In genomic region chr11:35746356-35747153, GRCh38 we compare ENCODE assay signal across 20 cellular contexts.
DNase-seq lines count a peak whose midpoint lies in the region; ATAC-seq, FAIRE-seq and TF ChIP-seq lines count a peak whose summit lies in the region.
"Had no signal": no experiment of that assay in that cellular context is flagged by ENCODE, and none has a peak within 500 bp of the region (broad histone marks: within the 10 kb centered on the region; RNA-seq: fewer than 3 reads in every experiment).

No MANE protein-coding gene starts in this region.

- FAIRE-seq in GM19239 (lab: Jason Lieb, UNC) (peak; percentile 75), frontal cortex (lab: Jason Lieb, UNC) (no peak)
- FAIRE-seq: bronchial epithelial cell had no signal

- H3K4me3 ChIP-seq in AG04449 (ENCODE audit: low read depth, low read length) (no peak overlapping the region), fibroblast of the aortic adventitia (ENCODE audit: low read depth, low read length) (no peak overlapping the region)
- H3K4me3 ChIP-seq: GM23338, lung had no signal

- no peak for ATAC-seq in GM21528 (IDR thresholded peaks at IDR 0.05; ENCODE audit: low FRiP score, unreplicated experiment)
- ATAC-seq: activated CD4-positive, CD25-positive, alpha-beta regulatory T cell treated with anti-CD3 and anti-CD28 coated beads, Interleukin-2, amount 50 U/mL, for 24 hours; foreskin keratinocyte; GM23338; natural killer cell treated with Interleukin-12 subunit alpha and Interleukin-12 subunit beta and Interleukin-15 and Interleukin-18, amount 100 ng/mL, for 72 hours had no signal

- CTCF ChIA-PET in AG04449 (lab: Yijun Ruan, JAX): interaction anchor here (3.1 kb wide), 1 partner anchor 76 kb away, joined by 11 read pairs; no protein-coding TSS in a partner anchor

- TF ChIP-seq CTCF in AG04449 (IDR thresholded peaks at IDR 0.05; ENCODE audit: insufficient read depth, low read length, missing control alignments): no peak
- TF ChIP-seq CTCF in fibroblast of the aortic adventitia (IDR thresholded peaks at IDR 0.05; ENCODE audit: insufficient read depth, low read length): no peak

- DNase-seq in AG04449 (ENCODE audit: low read depth, low spot score) (peak; percentile 24), GM19239 (ENCODE audit: insufficient read length, low spot score) (no peak), NCI-H69 (lab: John Stamatoyannopoulos, UW) (peak; percentile 53), fibroblast of the aortic adventitia (ENCODE audit: low read depth) (peak; percentile 63), frontal cortex (ENCODE audit: low spot score in 2 of 2) (no peak), NCI-H774 (lab: John Stamatoyannopoulos, UW) (no peak)
- no peak for DNase-seq in activated effector memory CD4-positive, alpha-beta T cell treated with Interleukin-2 at 50 U/mL for 16 hours
- DNase-seq: activated naive CD4-positive, alpha-beta T cell treated with anti-CD3 and anti-CD28 coated beads, Interleukin-2, amount 50 U/mL, for 16 hours; Caco-2; effector CD4-positive, alpha-beta T cell; foreskin keratinocyte; GDM1; NCI-H1092 treated with DMSO at 0.1 percent for 48 hours; NCI-H446 treated with DMSO at 0.1 percent for 48 hours had no signal

- POLR2A ChIA-PET in AG04449 (lab: Yijun Ruan, JAX): no interaction called here

Comparison
In these comparisons a context has a peak if more than half of its experiments do, and no peak if none do; other contexts are left out.
1. DNase-seq: peak in AG04449 (single experiment), NCI-H69 (single experiment) and fibroblast of the aortic adventitia (single experiment); none in GM19239 (single experiment), frontal cortex (0 of 2), NCI-H774 (single experiment) and activated effector memory CD4-positive, alpha-beta T cell treated with Interleukin-2 at 50 U/mL for 16 hours (single experiment).